Comparison of ENCODE assay signal across 18 cellular contexts in the genomic region with DNA sequence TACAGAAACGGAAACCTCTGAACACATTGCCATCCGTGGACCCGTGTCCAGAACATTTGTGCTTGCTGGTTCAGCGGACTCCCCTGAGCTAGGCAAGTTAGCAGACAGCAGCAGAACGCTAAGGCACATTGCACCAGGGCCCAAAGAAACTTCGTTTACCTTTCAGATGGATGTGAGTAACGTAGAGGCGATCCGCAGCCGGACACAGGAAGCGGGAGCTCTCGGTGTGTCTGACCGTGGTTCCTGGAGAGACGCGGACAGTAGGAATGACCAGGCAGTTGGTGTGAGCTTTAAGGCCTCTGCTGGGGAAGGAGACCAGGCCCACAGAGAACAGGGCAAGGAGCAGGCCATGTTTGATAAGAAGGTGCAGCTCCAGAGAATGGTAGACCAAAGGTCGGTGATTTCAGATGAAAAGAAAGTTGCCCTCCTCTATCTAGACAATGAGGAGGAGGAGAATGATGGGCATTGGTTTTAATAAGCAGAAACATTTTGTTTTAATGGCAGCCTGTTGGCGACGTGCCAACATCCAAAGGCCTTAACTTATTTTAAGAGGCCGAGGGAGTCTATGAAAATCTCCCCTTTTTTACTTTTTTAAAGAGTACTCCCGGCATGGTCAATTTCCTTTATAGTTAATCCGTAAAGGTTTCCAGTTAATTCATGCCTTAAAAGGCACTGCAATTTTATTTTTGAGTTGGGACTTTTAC.
"Had no signal": no experiment of that assay in that cellular context is flagged by ENCODE, and none has a peak within 500 bp of the region (broad histone marks: within the 10 kb centered on the region; RNA-seq: fewer than 3 reads in every experiment).

No MANE protein-coding gene starts in this region.

- H3K4me1 ChIP-seq: colonic mucosa, neural progenitor cell, pancreas, suprapubic skin, upper lobe of right lung had no signal

- FAIRE-seq: astrocyte, endothelial cell of umbilical vein, pancreas, TTC549 had no signal

- H3K36me3 ChIP-seq: colonic mucosa, neural progenitor cell, pancreas had no signal

- H3K27me3 ChIP-seq: colonic mucosa, neural progenitor cell, pancreas, right atrium auricular region, suprapubic skin, upper lobe of right lung had no signal

- H3K36me3 Mint-ChIP-seq: memory B cell; stimulated activated memory B cell treated with anti-CD40 and anti-IgM and Interleukin-4, amounts not matched to agents 10 μg/mL and 1 μg/mL and 100 μg/mL, for 72 hours had no signal

- H3K9me3 ChIP-seq: colonic mucosa, pancreas, right atrium auricular region, suprapubic skin, upper lobe of right lung had no signal

- H3K9me3 Mint-ChIP-seq: activated B cell treated with CpG ODN at 0.5 μM for 24 hours; activated CD4-positive, alpha-beta T cell treated with anti-CD3 and anti-CD28 coated beads, Interleukin-2, amount 10 ng/mL, durations not matched to agents 24 days and 14 days; activated T-helper 1 cell treated with anti-CD3 and anti-CD28 coated beads, Interleukin-12 subunit alpha, Interleukin-12 subunit beta, Interleukin-2, Interleukin-4 antibody, amounts not matched to agents 30 ng/mL and 10 ng/mL and 1 ng/mL, durations not matched to agents 14 hours and 24 hours and 36 hours; memory B cell; neural progenitor cell had no signal

- H3K4me3 Mint-ChIP-seq: activated B cell treated with CpG ODN at 0.5 μM for 24 hours; activated CD4-positive, alpha-beta T cell treated with anti-CD3 and anti-CD28 coated beads, Interleukin-2, amount 10 ng/mL, durations not matched to agents 24 days and 14 days; activated T-helper 1 cell treated with anti-CD3 and anti-CD28 coated beads, Interleukin-12 subunit alpha, Interleukin-12 subunit beta, Interleukin-2, Interleukin-4 antibody, amounts not matched to agents 30 ng/mL and 10 ng/mL and 1 ng/mL, durations not matched to agents 14 hours and 24 hours and 36 hours; memory B cell; neural progenitor cell; stimulated activated memory B cell treated with anti-CD40 and anti-IgM and Interleukin-4, amounts not matched to agents 10 μg/mL and 1 μg/mL and 100 μg/mL, for 72 hours; T-helper 17 cell had no signal

- DNase-seq: activated B cell treated with CpG ODN at 0.5 μM for 24 hours; activated CD4-positive, alpha-beta T cell treated with anti-CD3 and anti-CD28 coated beads, Interleukin-2, amount 10 ng/mL, durations not matched to agents 24 days and 14 days; activated naive CD4-positive, alpha-beta T cell; colonic mucosa; hypothalamus; left cardiac atrium; pancreas; T-helper 17 cell; upper lobe of right lung had no signal

- H3K4me3 ChIP-seq: colonic mucosa, neural progenitor cell, pancreas, right atrium auricular region, suprapubic skin, upper lobe of right lung had no signal

- H3K27me3 Mint-ChIP-seq: activated B cell treated with CpG ODN at 0.5 μM for 24 hours; activated CD4-positive, alpha-beta T cell treated with anti-CD3 and anti-CD28 coated beads, Interleukin-2, amount 10 ng/mL, durations not matched to agents 24 days and 14 days had no signal

- H3K27ac Mint-ChIP-seq: activated B cell treated with CpG ODN at 0.5 μM for 24 hours; activated CD4-positive, alpha-beta T cell treated with anti-CD3 and anti-CD28 coated beads, Interleukin-2, amount 10 ng/mL, durations not matched to agents 24 days and 14 days; activated T-helper 1 cell treated with anti-CD3 and anti-CD28 coated beads, Interleukin-12 subunit alpha, Interleukin-12 subunit beta, Interleukin-2, Interleukin-4 antibody, amounts not matched to agents 30 ng/mL and 10 ng/mL and 1 ng/mL, durations not matched to agents 14 hours and 24 hours and 36 hours; memory B cell; neural progenitor cell; stimulated activated memory B cell treated with anti-CD40 and anti-IgM and Interleukin-4, amounts not matched to agents 10 μg/mL and 1 μg/mL and 100 μg/mL, for 72 hours; T-helper 17 cell had no signal

- H3K27ac ChIP-seq: colonic mucosa, neural progenitor cell, pancreas, suprapubic skin, upper lobe of right lung had no signal
